In the genomic region with DNA sequence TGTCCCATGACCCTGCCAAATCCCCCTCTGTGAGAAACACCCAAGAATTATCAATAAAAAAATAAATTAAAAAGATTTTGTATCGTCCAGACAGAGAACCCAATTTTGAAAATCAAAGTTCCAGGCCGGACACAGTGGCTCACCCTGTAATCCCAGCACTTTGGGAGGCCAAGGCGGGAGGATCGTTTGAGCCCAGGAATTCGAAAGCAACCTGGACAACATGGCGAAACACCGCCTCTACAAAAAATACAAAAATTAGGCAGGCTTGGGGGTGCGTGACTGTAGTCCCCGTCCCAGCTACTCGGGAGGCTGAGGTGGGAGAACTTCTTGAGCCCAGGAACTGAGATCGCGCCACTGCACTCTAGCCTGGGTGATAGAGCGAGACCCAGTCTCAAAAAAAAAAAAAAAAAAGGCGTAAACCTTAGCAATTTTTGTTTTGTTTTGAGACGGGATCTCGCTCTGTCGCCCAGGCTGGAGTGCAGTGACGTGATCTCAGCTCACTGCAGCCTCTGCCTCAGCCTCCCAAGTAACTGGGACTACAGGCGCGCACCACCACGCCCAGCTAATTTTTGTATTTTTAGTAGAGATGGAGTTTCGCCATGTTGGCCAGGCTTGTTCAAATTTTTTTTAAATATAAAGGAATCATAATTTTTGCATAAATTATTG, we compare ENCODE assay signal across 7 cellular contexts. TPM values are rescaled to one million over a fixed set of nuclear protein-coding genes. Genes with fewer than 3 reads are reported as not detected.
DNase-seq lines count a peak whose midpoint lies in the region; ATAC-seq and TF ChIP-seq lines count a peak whose summit lies in the region.
"Not testable (repeated sequence)": the region's sequence is repeated elsewhere in the genome, so short reads cannot be mapped to it uniquely, and the experiment has no call there.

No MANE protein-coding gene starts in this region.

- TF ChIP-seq POLR2A in spleen (IDR thresholded peaks at IDR 0.05): not testable (repeated sequence)

- H3K79me2 ChIP-seq in OCI-LY7 (ENCODE audit: insufficient read depth, low read depth, low read length): peaks cover 45% of the 10 kb centered on the region

- not testable (repeated sequence) for BruUV-seq in OCI-LY7 (replicated peaks; lab: Mats Ljungman, UMichigan)

- not testable (repeated sequence) for H3K9me3 Mint-ChIP-seq in activated CD8-positive, alpha-beta memory T cell treated with anti-CD3 and anti-CD28 coated beads, Interleukin-2, amount 10 ng/mL, durations not matched to agents 7 days and 5 days (ENCODE audit: low read depth); naive B cell

- H3K27me3 ChIP-seq in heart right ventricle; spleen (replicated peaks in 1 of 7): not testable (repeated sequence)

- TF ChIP-seq CTCF in GM12865 (IDR thresholded peaks at IDR 0.05; ENCODE audit: insufficient read depth, low read depth, low read length, missing control alignments); OCI-LY7 (conservative IDR thresholded peaks at IDR 0.05; ENCODE audit: low read length); choroid plexus epithelial cell (conservative IDR thresholded peaks at IDR 0.05; ENCODE audit: low read depth, low read length); heart right ventricle (IDR thresholded peaks at IDR 0.05); spleen (IDR thresholded peaks at IDR 0.05 in 8 of 11, conservative IDR thresholded peaks at IDR 0.05 in 3 of 11): not testable (repeated sequence)

- H3K36me3 ChIP-seq in OCI-LY7 (ENCODE audit: insufficient read depth, low read length) (peaks cover 30% of the 10 kb centered on the region), spleen (peaks cover 0 to 12% (median 0%) of the 10 kb centered on the region in 6 donors)
- not testable (repeated sequence) for H3K36me3 ChIP-seq in heart right ventricle

- not testable (repeated sequence) for H4K20me1 ChIP-seq in OCI-LY7 (ENCODE audit: insufficient read depth, low read length)

- peak overlapping the region; percentile 79 for H3K4me2 ChIP-seq in OCI-LY7 (ENCODE audit: low read length)

- peaks cover 19% of the 10 kb centered on the region for H3K36me3 Mint-ChIP-seq in activated CD8-positive, alpha-beta memory T cell treated with anti-CD3 and anti-CD28 coated beads, Interleukin-2, amount 10 ng/mL, durations not matched to agents 7 days and 5 days
- not testable (repeated sequence) for H3K36me3 Mint-ChIP-seq in naive B cell

- H3K27ac ChIP-seq in OCI-LY7 (ENCODE audit: low read depth, low read length, poor library complexity, severe bottlenecking): not testable (repeated sequence)
- H3K27ac ChIP-seq in heart right ventricle (peak overlapping the region in 1 of 10 donors; percentile 92), spleen (peak overlapping the region in 3 of 8 donors; percentile 96 to 98 (median 98))

- 91 to 94% methylated on average over 22 of the region's 22 CpGs for WGBS in heart right ventricle, 2 donors
- 80 to 86% (median 84%) methylated on average over 22 of the region's 22 CpGs for WGBS in spleen, 5 donors

- not testable (repeated sequence) for H2AFZ ChIP-seq in OCI-LY7 (ENCODE audit: low read length)

- peak overlapping the region; percentile 97 for H3K4me3 Mint-ChIP-seq in activated CD8-positive, alpha-beta memory T cell treated with anti-CD3 and anti-CD28 coated beads, Interleukin-2, amount 10 ng/mL, durations not matched to agents 7 days and 5 days
- H3K4me3 Mint-ChIP-seq in naive B cell: peak overlapping the region; percentile 77 to 99 (median 98)

- H3K27me3 Mint-ChIP-seq in activated CD8-positive, alpha-beta memory T cell treated with anti-CD3 and anti-CD28 coated beads, Interleukin-2, amount 10 ng/mL, durations not matched to agents 7 days and 5 days; naive B cell: not testable (repeated sequence)

- intact Hi-C loops in OCI-LY7 (cut with micrococcal nuclease; ENCODE audit: unreplicated experiment): loop anchor here (5.0 kb wide), 1 partner anchor 191 kb away; no protein-coding TSS in a partner anchor
- intact Hi-C loops in heart right ventricle (cut with DNase I): loop anchor here in 8 of 10 donors (5.0 to 10.0 kb wide), 5 partner anchors 81 to 181 kb away; a partner anchor contains a TSS
- intact Hi-C loops in spleen (cut with DNase I; ENCODE audit: low total_unique reads): loop anchor here (5.0 kb wide), 1 partner anchor 81 kb away; a partner anchor contains a TSS

- H3K4me3 ChIP-seq in GM12865 (ENCODE audit: low read depth, low read length) (peak overlapping the region; percentile 94), OCI-LY7 (ENCODE audit: low read depth, low read length, poor library complexity, severe bottlenecking) (peak overlapping the region; percentile 100), choroid plexus epithelial cell (ENCODE audit: low read depth, low read length) (peak overlapping the region; percentile 75), heart right ventricle (peak overlapping the region; percentile 89 to 100 (median 95)), spleen (peak overlapping the region; percentile 58 to 90 (median 80))

- not testable (repeated sequence) for H3K9me2 ChIP-seq in OCI-LY7 (ENCODE audit: insufficient read depth, low read length)

- H3K4me1 ChIP-seq in OCI-LY7 (ENCODE audit: insufficient read depth, low read length, poor library complexity, severe bottlenecking) (peaks cover 16% of the 10 kb centered on the region), heart right ventricle (peaks cover 0 to 15% (median 10%) of the 10 kb centered on the region in 9 donors), spleen (peaks cover 0 to 45% (median 21%) of the 10 kb centered on the region in 6 donors)

- not testable (repeated sequence) for ATAC-seq in activated CD8-positive, alpha-beta memory T cell treated with anti-CD3 and anti-CD28 coated beads, Interleukin-2, amount 10 ng/mL, durations not matched to agents 7 days and 5 days; heart right ventricle; naive B cell (ENCODE audit: low read depth in 2 of 2)

- H3K27ac Mint-ChIP-seq in activated CD8-positive, alpha-beta memory T cell treated with anti-CD3 and anti-CD28 coated beads, Interleukin-2, amount 10 ng/mL, durations not matched to agents 7 days and 5 days: peak overlapping the region; percentile 100
- peak overlapping the region in 2 of 6 donors; percentile 84 to 98 for H3K27ac Mint-ChIP-seq in naive B cell

- CTCF ChIA-PET in OCI-LY7 (lab: Charles Lee; ENCODE audit: unreplicated experiment): interaction anchor here (0.5 kb wide), 1 partner anchor 17 kb away, joined by 3 read pairs; no protein-coding TSS in a partner anchor
- CTCF ChIA-PET in activated CD8-positive, alpha-beta memory T cell treated with anti-CD3 and anti-CD28 coated beads, Interleukin-2, amount 10 ng/mL, durations not matched to agents 7 days and 5 days (lab: Charles Lee): interaction anchor here (0.6 to 1.1 kb wide), 3 partner anchors 66 to 161 kb away, joined by 3 read pairs; no protein-coding TSS in a partner anchor

- DNase-seq in GM12865 (ENCODE audit: low read depth): peak; percentile 14
- peak; percentile 7 for DNase-seq in OCI-LY7 (ENCODE audit: low spot score)
- peak; percentile 58 for DNase-seq in activated CD8-positive, alpha-beta memory T cell treated with anti-CD3 and anti-CD28 coated beads, Interleukin-2, amount 10 ng/mL, durations not matched to agents 7 days and 5 days
- DNase-seq in choroid plexus epithelial cell (ENCODE audit: low read depth); heart right ventricle; naive B cell; spleen: not testable (repeated sequence)

- H3K4me1 Mint-ChIP-seq in activated CD8-positive, alpha-beta memory T cell treated with anti-CD3 and anti-CD28 coated beads, Interleukin-2, amount 10 ng/mL, durations not matched to agents 7 days and 5 days: peaks cover 14% of the 10 kb centered on the region
- peaks cover 9 to 19% (median 10%) of the 10 kb centered on the region in 3 donors for H3K4me1 Mint-ChIP-seq in naive B cell

- POLR2A ChIA-PET in OCI-LY7 (lab: Charles Lee): interaction anchor here (0.7 to 1.2 kb wide), 3 partner anchors 16 to 146 kb away, joined by 3 to 4 read pairs (median 3); no protein-coding TSS in a partner anchor

- H3K9me3 ChIP-seq in OCI-LY7 (ENCODE audit: low read length); heart right ventricle; spleen: not testable (repeated sequence)

RNA-seq across cellular contexts. Expression of a gene that starts 1.9 kb away (rescaled TPM):
- total RNA-seq in OCI-LY7 (2014; rRNA removed; shearing (Covaris generic)): 115 and 144 TPM in 2 replicates
- total RNA-seq in OCI-LY7 (2022) (91.5 and 94.8 TPM in 2 replicates), heart right ventricle (10 to 100 TPM; 22.5 to 34.0 (median 26.3) TPM), spleen (10 to 100 TPM; 52.9 to 79.8 (median 64.5) TPM)
- 100 to 1,000 TPM in 1 of 2 experiments, 10 to 100 TPM in 1; 81.6 to 101 TPM for total RNA-seq in activated CD8-positive, alpha-beta memory T cell treated with anti-CD3 and anti-CD28 coated beads, Interleukin-2, amount 10 ng/mL, durations not matched to agents 7 days and 5 days
- polyA plus RNA-seq in heart right ventricle (10 to 100 TPM; 20.7 to 23.6 TPM), naive B cell (ENCODE audit: low read depth in 6 of 6) (10 to 100 TPM; 19.9 to 51.7 (median 34.4) TPM), spleen (10 to 100 TPM; 32.7 to 52.5 (median 39.5) TPM)
